ENCODE assay signal across 11 cellular contexts in the genomic region with DNA sequence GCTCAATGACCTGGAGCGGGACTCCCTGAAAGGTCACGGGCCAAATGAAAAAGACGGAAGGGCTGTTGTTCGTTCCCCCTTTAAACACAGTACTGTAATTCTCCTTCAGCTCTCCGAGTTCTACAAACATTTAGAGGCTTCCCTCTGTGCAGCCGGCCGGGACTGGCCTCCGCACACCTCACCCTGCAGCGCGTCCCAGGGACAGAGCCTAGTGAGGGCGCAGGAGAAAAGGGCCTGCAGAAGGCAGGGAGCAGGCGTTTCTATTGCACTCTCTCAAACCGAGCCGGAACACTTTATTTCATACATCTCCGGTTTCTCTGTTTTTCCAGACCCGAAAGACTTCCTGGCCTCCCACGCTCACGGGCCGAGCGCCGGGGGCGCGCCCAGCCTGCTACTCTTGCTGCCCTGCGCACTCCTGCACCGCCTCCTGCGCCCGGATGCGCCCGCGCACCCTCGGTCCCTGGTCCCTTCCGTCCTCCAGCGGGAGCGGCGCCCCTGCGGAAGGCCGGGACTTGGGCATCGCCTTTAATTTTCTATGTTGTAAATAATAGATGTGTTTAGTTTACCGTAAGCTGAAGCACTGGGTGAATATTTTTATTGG. TPM values are rescaled to one million over a fixed set of nuclear protein-coding genes. Genes with fewer than 3 reads are reported as not detected.
"Had no signal": no experiment of that assay in that cellular context is flagged by ENCODE, and none has a peak within 500 bp of the region (broad histone marks: within the 10 kb centered on the region; RNA-seq: fewer than 3 reads in every experiment).

No MANE protein-coding gene starts in this region.

RNA-seq across cellular contexts. Expression of a gene that starts 6.4 kb away (rescaled TPM):
- total RNA-seq: activated CD4-positive, alpha-beta memory T cell treated with anti-CD3 and anti-CD28 coated beads, Interleukin-2, amount 10 ng/mL, durations not matched to agents 7 days and 5 days; activated CD4-positive, alpha-beta T cell treated with anti-CD3 and anti-CD28 coated beads for 36 hours; activated CD4-positive, alpha-beta T cell treated with anti-CD3 and anti-CD28 coated beads, Interleukin-2, amount 10 ng/mL, durations not matched to agents 7 days and 5 days; activated CD8-positive, alpha-beta memory T cell treated with anti-CD3 and anti-CD28 coated beads, Interleukin-2, amount 10 ng/mL, durations not matched to agents 7 days and 5 days; activated CD8-positive, alpha-beta T cell treated with anti-CD3 and anti-CD28 coated beads, Interleukin-2, amount 10 ng/mL, durations not matched to agents 7 days and 5 days; activated naive CD8-positive, alpha-beta T cell treated with anti-CD3 and anti-CD28 coated beads, Interleukin-2, amount 10 ng/mL, durations not matched to agents 7 days and 5 days; activated T-helper 2 cell treated with anti-CD3 and anti-CD28 coated beads, Interferon-gamma antibody, Interleukin-2, Interleukin-4, amounts not matched to agents 10 μg/mL and 5 μg/mL and 100 μg/mL, durations not matched to agents 14 hours and 24 hours and 36 hours; astrocyte; body of pancreas; breast epithelium; cardiac septum had no signal

RNA-seq across cellular contexts. Expression of a gene that starts 18.3 kb away (rescaled TPM):
- total RNA-seq: activated CD4-positive, alpha-beta memory T cell treated with anti-CD3 and anti-CD28 coated beads, Interleukin-2, amount 10 ng/mL, durations not matched to agents 7 days and 5 days; activated CD4-positive, alpha-beta T cell treated with anti-CD3 and anti-CD28 coated beads for 36 hours; activated CD4-positive, alpha-beta T cell treated with anti-CD3 and anti-CD28 coated beads, Interleukin-2, amount 10 ng/mL, durations not matched to agents 7 days and 5 days; activated CD8-positive, alpha-beta memory T cell treated with anti-CD3 and anti-CD28 coated beads, Interleukin-2, amount 10 ng/mL, durations not matched to agents 7 days and 5 days; activated CD8-positive, alpha-beta T cell treated with anti-CD3 and anti-CD28 coated beads, Interleukin-2, amount 10 ng/mL, durations not matched to agents 7 days and 5 days; activated naive CD8-positive, alpha-beta T cell treated with anti-CD3 and anti-CD28 coated beads, Interleukin-2, amount 10 ng/mL, durations not matched to agents 7 days and 5 days; activated T-helper 2 cell treated with anti-CD3 and anti-CD28 coated beads, Interferon-gamma antibody, Interleukin-2, Interleukin-4, amounts not matched to agents 10 μg/mL and 5 μg/mL and 100 μg/mL, durations not matched to agents 14 hours and 24 hours and 36 hours; cardiac septum had no signal
